In genomic region chr2:564471-565181, GRCh38 we compare ENCODE assay signal across 28 cellular contexts.
"Had no signal": no experiment of that assay in that cellular context is flagged by ENCODE, and none has a peak within 500 bp of the region (broad histone marks: within the 10 kb centered on the region; RNA-seq: fewer than 3 reads in every experiment).

No MANE protein-coding gene starts in this region.

- H3K4me1 Mint-ChIP-seq: naive thymus-derived CD4-positive, alpha-beta T cell; stimulated activated memory B cell treated with anti-CD40 and anti-IgM and Interleukin-4, amounts not matched to agents 10 μg/mL and 1 μg/mL and 100 μg/mL, for 72 hours had no signal

- H3K9me3 ChIP-seq: neutrophil, pancreas, psoas muscle, right lobe of liver, sigmoid colon, suprapubic skin, testis, tibial artery, transverse colon, upper lobe of right lung, uterus had no signal

- H3K36me3 ChIP-seq: neural progenitor cell, neutrophil, pancreas, right lobe of liver, sigmoid colon, suprapubic skin, tibial artery, transverse colon, upper lobe of right lung, uterus had no signal

- ATAC-seq: naive thymus-derived CD4-positive, alpha-beta T cell; natural killer cell; pancreas; psoas muscle; right cardiac atrium; right lobe of liver; stimulated activated memory B cell treated with anti-CD40 and anti-IgM and Interleukin-4, amounts not matched to agents 10 μg/mL and 1 μg/mL and 100 μg/mL, for 72 hours; upper lobe of right lung had no signal

- H3K4me2 ChIP-seq: neural progenitor cell had no signal

- H3K36me3 Mint-ChIP-seq: naive thymus-derived CD4-positive, alpha-beta T cell; natural killer cell; neural progenitor cell; stimulated activated memory B cell treated with anti-CD40 and anti-IgM and Interleukin-4, amounts not matched to agents 10 μg/mL and 1 μg/mL and 100 μg/mL, for 72 hours; type B pancreatic cell had no signal

- H3K27me3 ChIP-seq: neutrophil, pancreas, right lobe of liver, testis, transverse colon, uterus had no signal

- DNase-seq: naive thymus-derived CD4-positive, alpha-beta T cell; natural killer cell; nucleus accumbens; pancreas; psoas muscle; right cardiac atrium; right lobe of liver; sigmoid colon; small intestine; stimulated activated CD4-positive, alpha-beta T cell treated with anti-CD3 and anti-CD28 coated beads, Interleukin-1b, Interleukin-23, amount 100 ng/mL, for 48 hours; stimulated activated CD4-positive, alpha-beta T cell treated with anti-CD3 and anti-CD28 coated beads, Interleukin-4, amount 100 ng/mL, for 1 hour; stimulated activated CD4-positive, alpha-beta T cell treated with anti-CD3 and anti-CD28 coated beads, Interleukin-4, amount 100 ng/mL, for 4 hours; stimulated activated CD8-positive, alpha-beta memory T cell treated with anti-CD3 and anti-CD28 coated beads, Interleukin-4, amount 100 ng/mL, for 48 hours; stimulated activated naive CD4-positive, alpha-beta T cell; substantia nigra; testis; tibial artery; transverse colon; upper lobe of right lung; uterus had no signal

- H3K4me3 Mint-ChIP-seq: naive thymus-derived CD4-positive, alpha-beta T cell; natural killer cell; nephron; neural progenitor cell; stimulated activated memory B cell treated with anti-CD40 and anti-IgM and Interleukin-4, amounts not matched to agents 10 μg/mL and 1 μg/mL and 100 μg/mL, for 72 hours; stimulated activated naive CD8-positive, alpha-beta T cell treated with anti-CD3 and anti-CD28 coated beads, Interleukin-15, Interleukin-2, amounts not matched to agents 100 ng/mL and 50 ng/mL, for 24 hours; type B pancreatic cell had no signal

- H3K4me1 ChIP-seq: neural progenitor cell, pancreas, psoas muscle, right lobe of liver, sigmoid colon, transverse colon, upper lobe of right lung had no signal

- H2AFZ ChIP-seq: neural progenitor cell had no signal

- H3K27ac ChIP-seq: neural progenitor cell, neutrophil, pancreas, psoas muscle, right lobe of liver, sigmoid colon, suprapubic skin, testis, tibial artery, transverse colon, upper lobe of right lung, uterus had no signal

- H3K9ac ChIP-seq: neural progenitor cell had no signal

- H3K27ac Mint-ChIP-seq: natural killer cell; progenitor cell of endocrine pancreas; stimulated activated memory B cell treated with anti-CD40 and anti-IgM and Interleukin-4, amounts not matched to agents 10 μg/mL and 1 μg/mL and 100 μg/mL, for 72 hours; stimulated activated naive CD8-positive, alpha-beta T cell treated with anti-CD3 and anti-CD28 coated beads, Interleukin-15, Interleukin-2, amounts not matched to agents 100 ng/mL and 50 ng/mL, for 24 hours; type B pancreatic cell had no signal

- H3K4me3 ChIP-seq: neural progenitor cell, pancreas, psoas muscle, right lobe of liver, sigmoid colon, suprapubic skin, testis, tibial artery, transverse colon, upper lobe of right lung, uterus had no signal

- H3K9me3 Mint-ChIP-seq: naive thymus-derived CD4-positive, alpha-beta T cell; natural killer cell; nephron; stimulated activated memory B cell treated with anti-CD40 and anti-IgM and Interleukin-4, amounts not matched to agents 10 μg/mL and 1 μg/mL and 100 μg/mL, for 72 hours; stimulated activated naive CD8-positive, alpha-beta T cell treated with anti-CD3 and anti-CD28 coated beads, Interleukin-15, Interleukin-2, amounts not matched to agents 100 ng/mL and 50 ng/mL, for 24 hours; type B pancreatic cell had no signal
